ENCODE assay signal across 1 cellular context in genomic region chr1:1638528-1638927, GRCh38. TPM values are rescaled to one million over a fixed set of nuclear protein-coding genes. Genes with fewer than 3 reads are reported as not detected.
"Had no signal": no experiment of that assay in that cellular context is flagged by ENCODE, and none has a peak within 500 bp of the region (broad histone marks: within the 10 kb centered on the region; RNA-seq: fewer than 3 reads in every experiment).

No MANE protein-coding gene starts in this region.

RNA-seq across cellular contexts. Expression of gene FNDC10, which starts 38.6 kb away (rescaled TPM):
- polyA plus RNA-seq: IgD-negative memory B cell had no signal
